ENCODE assay signal across 6 cellular contexts in genomic region chr3:51993657-51994056, GRCh38. TPM values are rescaled to one million over a fixed set of nuclear protein-coding genes. Genes with fewer than 3 reads are reported as not detected.
DNase-seq lines count a peak whose midpoint lies in the region; ATAC-seq and TF ChIP-seq lines count a peak whose summit lies in the region.
"Not testable (repeated sequence)": the region's sequence is repeated elsewhere in the genome, so short reads cannot be mapped to it uniquely, and the experiment has no call there.

No MANE protein-coding gene starts in this region.

- H3K27ac Mint-ChIP-seq in CD4-positive, CD25-positive, alpha-beta regulatory T cell, result peak overlapping the region in 2 of 3 donors; percentile 66 to 100
- H3K27ac Mint-ChIP-seq in IgD-negative memory B cell, result peak overlapping the region; percentile 53 to 85 (median 77)
- peak overlapping the region; percentile 83 for H3K27ac Mint-ChIP-seq in WTC11
- H3K27ac Mint-ChIP-seq in activated naive CD4-positive, alpha-beta T cell treated with anti-CD3 and anti-CD28 coated beads, Interleukin-2, amount 10 ng/mL, durations not matched to agents 7 days and 5 days, result not testable (repeated sequence)

- not testable (repeated sequence) for DNase-seq in CD4-positive, CD25-positive, alpha-beta regulatory T cell; WTC11 (ENCODE audit: low spot score); activated naive CD4-positive, alpha-beta T cell treated with anti-CD3 and anti-CD28 coated beads, Interleukin-2, amount 10 ng/mL, durations not matched to agents 7 days and 5 days
- DNase-seq in Right ventricle myocardium inferior (ENCODE audit: missing footprints), result peak; percentile 52

- TF ChIP-seq CTCF in WTC11 (IDR thresholded peaks at IDR 0.05), result not testable (repeated sequence)

- intact Hi-C loops in Right ventricle myocardium inferior (cut with DNase I), result not testable (repeated sequence)

- CTCF ChIA-PET in WTC11 (lab: Charles Lee), result interaction anchor here (4.2 kb wide), 1 partner anchor 11 kb away, joined by 31 read pairs; the partner anchor contains the start of gene ACY1
- CTCF ChIA-PET in activated naive CD4-positive, alpha-beta T cell treated with anti-CD3 and anti-CD28 coated beads, Interleukin-2, amount 10 ng/mL, durations not matched to agents 7 days and 5 days (lab: Charles Lee), result not testable (repeated sequence)

- not testable (repeated sequence) for H3K9me3 ChIP-seq in CD4-positive, CD25-positive, alpha-beta regulatory T cell (ENCODE audit: control insufficient read depth in 2 of 2, low read length in 2 of 2); skeletal muscle satellite cell (replicated peaks; ENCODE audit: low read length)

- not testable (repeated sequence) for H3K27ac ChIP-seq in CD4-positive, CD25-positive, alpha-beta regulatory T cell (ENCODE audit: insufficient read depth, low read length, poor library complexity, severe bottlenecking)

- not testable (repeated sequence) for H3K27me3 ChIP-seq in CD4-positive, CD25-positive, alpha-beta regulatory T cell (ENCODE audit: control insufficient read depth, insufficient read depth, low read length); skeletal muscle satellite cell (ENCODE audit: control insufficient read depth, insufficient read depth, low read length)

- H3K4me1 ChIP-seq in CD4-positive, CD25-positive, alpha-beta regulatory T cell (ENCODE audit: control insufficient read depth, insufficient read depth, low read length, poor library complexity, severe bottlenecking), result peaks cover 25% of the 10 kb centered on the region
- H3K4me1 ChIP-seq in skeletal muscle satellite cell (ENCODE audit: control insufficient read depth, insufficient read depth, low read length), result peaks cover 22% of the 10 kb centered on the region

- H3K4me3 ChIP-seq in CD4-positive, CD25-positive, alpha-beta regulatory T cell (ENCODE audit: low read depth, low read length), result not testable (repeated sequence)
- H3K4me3 ChIP-seq in skeletal muscle satellite cell (ENCODE audit: low read length), result peak overlapping the region; percentile 11

- H3K4me3 Mint-ChIP-seq in CD4-positive, CD25-positive, alpha-beta regulatory T cell, result peak overlapping the region; percentile 75 to 100 (median 97)
- peak overlapping the region in 3 of 4 donors; percentile 52 to 93 (median 79) for H3K4me3 Mint-ChIP-seq in IgD-negative memory B cell
- peak overlapping the region; percentile 99 for H3K4me3 Mint-ChIP-seq in WTC11
- H3K4me3 Mint-ChIP-seq in activated naive CD4-positive, alpha-beta T cell treated with anti-CD3 and anti-CD28 coated beads, Interleukin-2, amount 10 ng/mL, durations not matched to agents 7 days and 5 days, result peak overlapping the region; percentile 100

- H3K9ac ChIP-seq in skeletal muscle satellite cell (ENCODE audit: low read depth, low read length), result peak overlapping the region; percentile 57

- ATAC-seq in CD4-positive, CD25-positive, alpha-beta regulatory T cell (ENCODE audit: low read depth in 2 of 2); WTC11; Right ventricle myocardium inferior: not testable (repeated sequence)

- peaks cover 0 to 44% (median 29%) of the 10 kb centered on the region in 4 donors for H3K4me1 Mint-ChIP-seq in CD4-positive, CD25-positive, alpha-beta regulatory T cell
- peaks cover 15 to 20% (median 19%) of the 10 kb centered on the region in 3 donors for H3K4me1 Mint-ChIP-seq in IgD-negative memory B cell
- H3K4me1 Mint-ChIP-seq in WTC11, result peaks cover 38% of the 10 kb centered on the region
- peaks cover 44% of the 10 kb centered on the region for H3K4me1 Mint-ChIP-seq in activated naive CD4-positive, alpha-beta T cell treated with anti-CD3 and anti-CD28 coated beads, Interleukin-2, amount 10 ng/mL, durations not matched to agents 7 days and 5 days

- POLR2A ChIA-PET in WTC11 (lab: Charles Lee), result not testable (repeated sequence)

- peak overlapping the region; percentile 97 for H3K4me2 ChIP-seq in skeletal muscle satellite cell (ENCODE audit: low read length)

- H3K36me3 ChIP-seq in CD4-positive, CD25-positive, alpha-beta regulatory T cell (ENCODE audit: control insufficient read depth, insufficient read depth, low read length), result peaks cover 21% of the 10 kb centered on the region
- H3K36me3 ChIP-seq in skeletal muscle satellite cell (ENCODE audit: insufficient read depth, low read length), result peaks cover 40% of the 10 kb centered on the region

- H3K36me3 Mint-ChIP-seq in CD4-positive, CD25-positive, alpha-beta regulatory T cell, result peaks cover 17% of the 10 kb centered on the region
- not testable (repeated sequence) for H3K36me3 Mint-ChIP-seq in IgD-negative memory B cell
- peaks cover 46% of the 10 kb centered on the region for H3K36me3 Mint-ChIP-seq in WTC11
- peaks cover 44% of the 10 kb centered on the region for H3K36me3 Mint-ChIP-seq in activated naive CD4-positive, alpha-beta T cell treated with anti-CD3 and anti-CD28 coated beads, Interleukin-2, amount 10 ng/mL, durations not matched to agents 7 days and 5 days

- H3K27me3 Mint-ChIP-seq in CD4-positive, CD25-positive, alpha-beta regulatory T cell; IgD-negative memory B cell; WTC11 (ENCODE audit: low read depth): not testable (repeated sequence)
- H3K27me3 Mint-ChIP-seq in activated naive CD4-positive, alpha-beta T cell treated with anti-CD3 and anti-CD28 coated beads, Interleukin-2, amount 10 ng/mL, durations not matched to agents 7 days and 5 days, result peaks cover 22% of the 10 kb centered on the region

- not testable (repeated sequence) for H3K9me3 Mint-ChIP-seq in CD4-positive, CD25-positive, alpha-beta regulatory T cell; IgD-negative memory B cell; WTC11; activated naive CD4-positive, alpha-beta T cell treated with anti-CD3 and anti-CD28 coated beads, Interleukin-2, amount 10 ng/mL, durations not matched to agents 7 days and 5 days

RNA-seq across cellular contexts. Expression of gene RPL29, which starts 2.0 kb away (rescaled TPM):
- total RNA-seq in CD4-positive, CD25-positive, alpha-beta regulatory T cell, result 1,128 TPM
- polyA plus RNA-seq in CD4-positive, CD25-positive, alpha-beta regulatory T cell, result 1,000 to 10,000 TPM; 1,236 to 1,661 (median 1,413) TPM
- polyA plus RNA-seq in IgD-negative memory B cell, result 1,567 TPM
- total RNA-seq in WTC11 (2021) (1,343 to 1,592 TPM (median 1,542 TPM) in 3 replicates), Right ventricle myocardium inferior (677 TPM)
- total RNA-seq in skeletal muscle satellite cell (2012; rRNA removed), result 1,323 and 2,006 TPM in 2 replicates

RNA-seq across cellular contexts. Expression of gene ACY1, which starts 10.3 kb away (rescaled TPM):
- total RNA-seq in CD4-positive, CD25-positive, alpha-beta regulatory T cell, result 6.7 TPM
- 10 to 100 TPM in 3 of 4 donors, 1 to 10 TPM in 1; 6.4 to 14.7 (median 11.3) TPM for polyA plus RNA-seq in CD4-positive, CD25-positive, alpha-beta regulatory T cell
- polyA plus RNA-seq in IgD-negative memory B cell, result 18.0 TPM
- total RNA-seq in WTC11 (2021) (53.8 to 66.3 TPM (median 61.6 TPM) in 3 replicates), Right ventricle myocardium inferior (32.3 TPM)
- total RNA-seq in skeletal muscle satellite cell (2012; rRNA removed), result 65.7 and 76.6 TPM in 2 replicates

RNA-seq across cellular contexts. Expression of gene ABHD14A, which starts 18.8 kb away (rescaled TPM):
- total RNA-seq in CD4-positive, CD25-positive, alpha-beta regulatory T cell, result 12.7 TPM
- 100 to 1,000 TPM in 2 of 4 donors, 10 to 100 TPM in 2; 91.0 to 137 (median 105) TPM for polyA plus RNA-seq in CD4-positive, CD25-positive, alpha-beta regulatory T cell
- 61.6 TPM for polyA plus RNA-seq in IgD-negative memory B cell
- total RNA-seq in WTC11 (2021) (3.8 to 5.9 TPM (median 4.5 TPM) in 3 replicates), Right ventricle myocardium inferior (31.5 TPM)
- total RNA-seq in skeletal muscle satellite cell (2012; rRNA removed), result 8.1 and 12.7 TPM in 2 replicates

RNA-seq across cellular contexts. Expression of gene ABHD14B, which starts 19.8 kb away (rescaled TPM):
- 45.1 TPM for total RNA-seq in CD4-positive, CD25-positive, alpha-beta regulatory T cell
- 10 to 100 TPM; 60.3 to 86.1 (median 78.8) TPM for polyA plus RNA-seq in CD4-positive, CD25-positive, alpha-beta regulatory T cell
- polyA plus RNA-seq in IgD-negative memory B cell, result 106 TPM
- total RNA-seq in WTC11 (2021) (11.8 to 12.6 TPM (median 12.3 TPM) in 3 replicates), Right ventricle myocardium inferior (13.8 TPM)
- total RNA-seq in skeletal muscle satellite cell (2012; rRNA removed), result 34.3 and 37.8 TPM in 2 replicates

RNA-seq across cellular contexts. Expression of gene PCBP4, which starts 26.4 kb away (rescaled TPM):
- total RNA-seq in CD4-positive, CD25-positive, alpha-beta regulatory T cell, result 24.6 TPM
- 10 to 100 TPM in 3 of 4 donors, 1 to 10 TPM in 1; 9.6 to 19.4 (median 12.9) TPM for polyA plus RNA-seq in CD4-positive, CD25-positive, alpha-beta regulatory T cell
- 13.9 TPM for polyA plus RNA-seq in IgD-negative memory B cell
- 28.7 to 31.6 TPM (median 30.6 TPM) in 3 replicates for total RNA-seq in WTC11 (2021)
- 79.8 TPM for total RNA-seq in Right ventricle myocardium inferior
- 28.2 and 28.6 TPM in 2 replicates for total RNA-seq in skeletal muscle satellite cell (2012; rRNA removed)
